In genomic region chr4:161143375-161143774, GRCh38 we compare ENCODE assay signal across 25 cellular contexts.
"Had no signal": no experiment of that assay in that cellular context is flagged by ENCODE, and none has a peak within 500 bp of the region (broad histone marks: within the 10 kb centered on the region; RNA-seq: fewer than 3 reads in every experiment).

No MANE protein-coding gene starts in this region.

- ATAC-seq: stimulated activated naive CD8-positive, alpha-beta T cell treated with anti-CD3 and anti-CD28 coated beads, Interleukin-15, amount 100 ng/mL, for 72 hours; stimulated activated naive CD8-positive, alpha-beta T cell treated with anti-CD3 and anti-CD28 coated beads, Interleukin-15, Interleukin-2, amounts not matched to agents 100 U/mL and 50 U/mL, for 24 hours; upper lobe of right lung had no signal

- H3K4me3 ChIP-seq: stomach, suprapubic skin, testis, thoracic aorta, thyroid gland, tibial artery, tibial nerve, transverse colon, upper lobe of left lung, upper lobe of right lung, uterus, vagina had no signal

- FAIRE-seq: urothelium cell line had no signal

- H3K27me3 ChIP-seq: stomach, suprapubic skin, testis, thyroid gland, tibial artery, tibial nerve, transverse colon, upper lobe of left lung, upper lobe of right lung, uterus, vagina had no signal

- H3K27ac ChIP-seq: stomach, suprapubic skin, testis, thoracic aorta, thyroid gland, tibial artery, tibial nerve, transverse colon, upper lobe of left lung, upper lobe of right lung, uterus, vagina had no signal

- DNase-seq: stimulated activated CD4-positive, alpha-beta T cell treated with anti-CD3 and anti-CD28 coated beads, Interleukin-2, amount 100 ng/mL, for 48 hours; stimulated activated CD4-positive, alpha-beta T cell treated with anti-CD3 and anti-CD28 coated beads, Interleukin-4, amount 100 ng/mL, for 1 hour; stimulated activated CD4-positive, alpha-beta T cell treated with anti-CD3 and anti-CD28 coated beads, Interleukin-4, amount 100 ng/mL, for 24 hours; stimulated activated CD4-positive, alpha-beta T cell treated with anti-CD3 and anti-CD28 coated beads, Interleukin-4, amount 100 ng/mL, for 4 hours; stimulated activated CD8-positive, alpha-beta memory T cell treated with anti-CD3 and anti-CD28 coated beads, Interleukin-4, amount 100 ng/mL, for 48 hours; stimulated activated naive B cell treated with anti-CD40 and anti-IgM and Interleukin-4, amounts not matched to agents 10 μg/mL and 1 μg/mL and 100 μg/mL, for 72 hours; stimulated activated naive CD4-positive, alpha-beta T cell; stimulated activated naive CD4-positive, alpha-beta T cell treated with Interleukin-2 at 50 U/mL for 16 hours; stimulated activated naive CD8-positive, alpha-beta T cell treated with anti-CD3 and anti-CD28 coated beads, Interleukin-15, amount 100 ng/mL, for 72 hours; stimulated activated naive CD8-positive, alpha-beta T cell treated with anti-CD3 and anti-CD28 coated beads, Interleukin-15, Interleukin-2, amounts not matched to agents 100 U/mL and 50 U/mL, for 24 hours; stomach; substantia nigra; testis; thyroid gland; tibial artery; transverse colon; trophoblast cell; upper lobe of left lung; upper lobe of right lung; uterus had no signal

- H3K9me3 ChIP-seq: testis, thoracic aorta, thyroid gland, tibial artery, tibial nerve, upper lobe of left lung, upper lobe of right lung, uterus, vagina had no signal

- H3K4me1 ChIP-seq: stomach, suprapubic skin, testis, thyroid gland, tibial artery, tibial nerve, transverse colon, upper lobe of left lung, upper lobe of right lung, uterus, vagina had no signal

- H3K36me3 ChIP-seq: stomach, suprapubic skin, thoracic aorta, thyroid gland, tibial artery, tibial nerve, transverse colon, upper lobe of left lung, upper lobe of right lung, uterus, vagina had no signal
